14 cellular contexts compared by ENCODE assay signal in the genomic region with DNA sequence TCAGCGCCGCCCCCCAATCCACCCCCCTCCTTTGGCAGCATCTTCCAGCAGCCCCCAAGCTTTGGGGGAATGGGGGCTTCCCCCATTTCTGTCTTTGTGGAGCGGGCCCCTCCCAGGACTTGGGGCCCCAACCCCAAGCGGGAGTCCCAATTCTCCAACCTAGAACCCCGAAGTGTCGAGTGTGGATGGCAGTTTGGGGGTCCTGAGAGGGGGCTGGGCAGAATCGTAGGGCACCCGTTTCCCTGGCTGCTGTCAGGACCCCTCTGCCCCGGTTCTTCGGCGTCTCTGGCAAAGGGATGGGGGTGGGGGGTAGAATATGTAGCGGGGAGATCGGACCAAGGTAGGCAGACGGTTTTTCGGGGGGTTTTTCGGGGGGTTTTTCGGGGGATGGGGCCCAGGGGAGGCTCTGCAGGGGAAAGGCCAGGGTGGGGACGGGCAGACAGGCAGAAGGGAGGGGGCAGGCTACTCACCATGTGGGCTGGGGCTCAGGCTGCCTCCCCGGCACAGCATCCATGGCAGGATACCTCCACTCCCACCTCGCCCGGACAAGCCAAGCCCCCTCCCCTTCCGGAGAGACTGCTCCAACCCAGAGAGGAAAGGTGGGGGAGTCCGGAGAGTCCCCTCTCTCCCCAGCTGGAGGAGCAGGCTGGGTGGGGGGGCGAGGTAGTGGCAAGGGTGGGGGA. TPM values are rescaled to one million over a fixed set of nuclear protein-coding genes. Genes with fewer than 3 reads are reported as not detected.
DNase-seq lines count a peak whose midpoint lies in the region; ATAC-seq and TF ChIP-seq lines count a peak whose summit lies in the region.
"Had no signal": no experiment of that assay in that cellular context is flagged by ENCODE, and none has a peak within 500 bp of the region (broad histone marks: within the 10 kb centered on the region; RNA-seq: fewer than 3 reads in every experiment).

No MANE protein-coding gene starts in this region.

- no peak overlapping the region for H3K27ac Mint-ChIP-seq in natural killer cell
- H3K27ac Mint-ChIP-seq in natural killer cell treated with Interleukin-12 subunit alpha and Interleukin-12 subunit beta and Interleukin-15 and Interleukin-18, amount 100 ng/mL, for 72 hours = no peak overlapping the region
- H3K27ac Mint-ChIP-seq: activated naive CD8-positive, alpha-beta T cell treated with anti-CD3 and anti-CD28 coated beads for 36 hours had no signal

- H3K4me1 ChIP-seq in lower lobe of right lung = peaks cover 15% of the 10 kb centered on the region
- H3K4me1 ChIP-seq in uterus = no peaks in the 10 kb centered on the region

- no peak for TF ChIP-seq POLR2A in uterus (IDR thresholded peaks at IDR 0.05)

- intact Hi-C loops in natural killer cell (cut with micrococcal nuclease) (no loop called here), lower lobe of right lung (cut with DNase I) (no loop called here), uterus (cut with DNase I; ENCODE audit: low total_unique reads) (no loop called here)

- DNase-seq in natural killer cell (no peak), caudate nucleus (lab: John Stamatoyannopoulos, UW) (peak in 3 of 61 donors; percentile 28 to 60 (median 28)), lower lobe of right lung (no peak), uterus (no peak), SW480 (ENCODE audit: low spot score) (no peak), HuH-7 (ENCODE audit: low spot score) (no peak)
- no peak for DNase-seq in natural killer cell treated with Interleukin-12 subunit alpha and Interleukin-12 subunit beta and Interleukin-15 and Interleukin-18, amount 100 ng/mL, for 72 hours (ENCODE audit: low spot score)
- DNase-seq: activated naive CD8-positive, alpha-beta T cell treated with anti-CD3 and anti-CD28 coated beads for 36 hours; mucosa of descending colon; T-helper 1 cell had no signal

- H3K27ac ChIP-seq in caudate nucleus (ENCODE audit: low read depth, low read length) = peak overlapping the region; percentile 62
- H3K27ac ChIP-seq in lower lobe of right lung = no peak overlapping the region
- H3K27ac ChIP-seq in uterus = peak overlapping the region; percentile 73 to 76
- H3K27ac ChIP-seq: BLaER1 treated with 17β-estradiol and CSF1 and Interleukin-3, amounts not matched to agents 10 nM and 100 nM; gastroesophageal sphincter had no signal

- peak in 2 of 3 donors; percentile 37 to 49 for ATAC-seq in natural killer cell
- no peak for ATAC-seq in natural killer cell treated with Interleukin-12 subunit alpha and Interleukin-12 subunit beta and Interleukin-15 and Interleukin-18, amount 100 ng/mL, for 72 hours
- no peak for ATAC-seq in lower lobe of right lung
- ATAC-seq in GM21367 (IDR thresholded peaks at IDR 0.05; ENCODE audit: unreplicated experiment) = no peak

- H3K36me3 Mint-ChIP-seq in natural killer cell = no peaks in the 10 kb centered on the region
- no peaks in the 10 kb centered on the region for H3K36me3 Mint-ChIP-seq in natural killer cell treated with Interleukin-12 subunit alpha and Interleukin-12 subunit beta and Interleukin-15 and Interleukin-18, amount 100 ng/mL, for 72 hours
- H3K36me3 Mint-ChIP-seq: activated naive CD8-positive, alpha-beta T cell treated with anti-CD3 and anti-CD28 coated beads for 36 hours had no signal

- H3K4me1 Mint-ChIP-seq in natural killer cell = peaks cover 5 to 15% of the 10 kb centered on the region in 2 donors
- H3K4me1 Mint-ChIP-seq in natural killer cell treated with Interleukin-12 subunit alpha and Interleukin-12 subunit beta and Interleukin-15 and Interleukin-18, amount 100 ng/mL, for 72 hours (ENCODE audit: low read depth in 2 of 2) = peaks cover 4 to 15% of the 10 kb centered on the region in 2 donors

- peaks cover 39 to 46% of the 10 kb centered on the region in 2 donors for H3K27me3 Mint-ChIP-seq in natural killer cell (ENCODE audit: low read depth in 2 of 2)
- peaks cover 40 to 45% of the 10 kb centered on the region in 2 donors for H3K27me3 Mint-ChIP-seq in natural killer cell treated with Interleukin-12 subunit alpha and Interleukin-12 subunit beta and Interleukin-15 and Interleukin-18, amount 100 ng/mL, for 72 hours

- no peaks in the 10 kb centered on the region for H3K9me3 ChIP-seq in lower lobe of right lung
- H3K9me3 ChIP-seq in uterus = no peaks in the 10 kb centered on the region
- H3K9me3 ChIP-seq: gastroesophageal sphincter, mucosa of descending colon had no signal

- TF ChIP-seq CTCF in natural killer cell (IDR thresholded peaks at IDR 0.05) (no peak), lower lobe of right lung (IDR thresholded peaks at IDR 0.05) (no peak), uterus (IDR thresholded peaks at IDR 0.05) (no peak)

- peaks cover 45% of the 10 kb centered on the region for H3K27me3 ChIP-seq in lower lobe of right lung (ENCODE audit: low read depth)
- peaks cover 0 to 4% of the 10 kb centered on the region in 2 donors for H3K27me3 ChIP-seq in uterus

- no peaks in the 10 kb centered on the region for H3K9me3 Mint-ChIP-seq in natural killer cell
- no peaks in the 10 kb centered on the region for H3K9me3 Mint-ChIP-seq in natural killer cell treated with Interleukin-12 subunit alpha and Interleukin-12 subunit beta and Interleukin-15 and Interleukin-18, amount 100 ng/mL, for 72 hours
- H3K9me3 Mint-ChIP-seq: activated naive CD8-positive, alpha-beta T cell treated with anti-CD3 and anti-CD28 coated beads for 36 hours had no signal

- H3K4me3 ChIP-seq in lower lobe of right lung (peak overlapping the region; percentile 36), uterus (peak overlapping the region; percentile 39 to 52)
- H3K4me3 ChIP-seq: BLaER1 treated with 17β-estradiol and CSF1 and Interleukin-3, amounts not matched to agents 10 nM and 100 nM; mucosa of descending colon had no signal

- H3K36me3 ChIP-seq in lower lobe of right lung (no peaks in the 10 kb centered on the region), uterus (no peaks in the 10 kb centered on the region)
- H3K36me3 ChIP-seq: BLaER1 treated with 17β-estradiol and CSF1 and Interleukin-3, amounts not matched to agents 10 nM and 100 nM; gastroesophageal sphincter had no signal

- H3K4me3 Mint-ChIP-seq in natural killer cell = no peak overlapping the region
- H3K4me3 Mint-ChIP-seq in natural killer cell treated with Interleukin-12 subunit alpha and Interleukin-12 subunit beta and Interleukin-15 and Interleukin-18, amount 100 ng/mL, for 72 hours = no peak overlapping the region

RNA-seq across cellular contexts. Expression of a gene that starts 0.7 kb away (rescaled TPM):
- total RNA-seq in natural killer cell = under 1 TPM in 1 of 3 donors, not detected in 2; 0.25 TPM
- total RNA-seq in natural killer cell treated with Interleukin-12 subunit alpha and Interleukin-12 subunit beta and Interleukin-15 and Interleukin-18, amount 100 ng/mL, for 72 hours = under 1 TPM in 1 of 2 donors, not detected in 1; 0.07 TPM
- total RNA-seq in lower lobe of right lung = 5.1 TPM
- 10 to 100 TPM in 2 of 4 donors, 1 to 10 TPM in 2; 2.4 to 49.2 (median 19.9) TPM for total RNA-seq in uterus
- total RNA-seq: dermis blood vessel endothelial cell had no signal

RNA-seq across cellular contexts. Expression of a gene that starts 10.3 kb away (rescaled TPM):
- 100 to 1,000 TPM; 219 to 296 (median 259) TPM for total RNA-seq in natural killer cell
- 100 to 1,000 TPM; 151 to 229 TPM for total RNA-seq in natural killer cell treated with Interleukin-12 subunit alpha and Interleukin-12 subunit beta and Interleukin-15 and Interleukin-18, amount 100 ng/mL, for 72 hours
- 146 TPM for total RNA-seq in lower lobe of right lung
- 10 to 100 TPM; 38.9 to 98.8 (median 68.8) TPM for total RNA-seq in uterus

RNA-seq across cellular contexts. Expression of a gene that starts 21.8 kb away (rescaled TPM):
- total RNA-seq in natural killer cell (10 to 100 TPM; 16.5 to 19.3 (median 19.1) TPM), lower lobe of right lung (19.1 TPM), uterus (10 to 100 TPM in 3 of 4 donors, 1 to 10 TPM in 1; 6.4 to 16.8 (median 15.2) TPM)
- 10 to 100 TPM; 10.6 to 11.7 TPM for total RNA-seq in natural killer cell treated with Interleukin-12 subunit alpha and Interleukin-12 subunit beta and Interleukin-15 and Interleukin-18, amount 100 ng/mL, for 72 hours

RNA-seq across cellular contexts. Expression of a gene that starts 26.3 kb away (rescaled TPM):
- total RNA-seq in natural killer cell = under 1 TPM; 0.07 to 0.72 (median 0.45) TPM
- total RNA-seq in natural killer cell treated with Interleukin-12 subunit alpha and Interleukin-12 subunit beta and Interleukin-15 and Interleukin-18, amount 100 ng/mL, for 72 hours = 1 to 10 TPM; 2.8 to 4.9 TPM
- total RNA-seq in lower lobe of right lung = 5.1 TPM
- 1 to 10 TPM in 1 of 4 donors, under 1 TPM in 1, not detected in 2; 0.35 to 1.7 TPM for total RNA-seq in uterus

RNA-seq across cellular contexts. Expression of a gene that starts 58.3 kb away (rescaled TPM):
- total RNA-seq in natural killer cell (under 1 TPM in 1 of 3 donors, not detected in 2; 0.50 TPM), lower lobe of right lung (1.2 TPM), uterus (under 1 TPM in 2 of 4 donors, not detected in 2; 0.28 to 0.37 TPM)
- 1 to 10 TPM in 1 of 2 donors, under 1 TPM in 1; 0.57 to 1.5 TPM for total RNA-seq in natural killer cell treated with Interleukin-12 subunit alpha and Interleukin-12 subunit beta and Interleukin-15 and Interleukin-18, amount 100 ng/mL, for 72 hours

Comparison
In these comparisons a context has a peak if more than half of its experiments do, and no peak if none do; other contexts are left out.
1. ATAC-seq: peak in natural killer cell (2 of 3); none in natural killer cell treated with Interleukin-12 subunit alpha and Interleukin-12 subunit beta and Interleukin-15 and Interleukin-18, amount 100 ng/mL, for 72 hours (0 of 2), lower lobe of right lung (0 of 2) and GM21367 (single experiment).